Comparison of ENCODE assay signal across 1 cellular context in the genomic region with DNA sequence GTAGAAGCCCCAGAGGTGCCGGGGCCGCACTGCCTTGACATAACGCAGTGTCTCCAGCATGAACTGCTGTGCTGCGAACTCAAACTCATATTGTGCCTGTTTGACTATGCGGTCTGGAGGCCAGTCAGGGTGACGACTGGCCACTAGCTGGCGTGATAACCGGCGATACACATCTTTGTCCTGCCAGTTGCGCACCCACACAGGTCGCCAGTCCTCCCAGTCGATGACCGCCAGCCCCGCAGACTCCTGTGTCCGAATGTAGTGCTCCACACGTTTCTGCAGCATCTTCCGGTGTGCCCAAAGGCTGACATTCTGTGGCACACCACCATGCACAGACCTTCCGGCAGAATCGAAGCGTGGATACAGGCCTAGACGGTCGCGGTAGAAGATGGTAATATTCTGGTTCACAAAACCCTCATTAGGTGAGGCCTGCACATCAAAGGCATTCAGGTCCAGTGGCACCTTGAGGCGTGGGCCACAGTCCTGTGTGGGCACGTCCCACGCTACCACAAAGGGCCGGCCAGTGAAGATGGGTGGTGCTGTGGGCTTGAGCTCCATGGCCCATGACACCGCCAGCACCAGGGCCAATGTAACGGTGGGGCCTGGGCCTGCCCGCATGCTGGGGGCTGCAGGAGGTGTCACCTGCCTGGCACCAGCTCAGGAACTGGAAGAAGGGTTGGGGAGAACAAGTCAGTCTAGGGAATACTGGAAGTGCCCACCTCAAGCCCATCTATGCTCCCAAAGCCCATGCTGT.
A peak's percentile ranks its signal among the peaks of the same experiment; 100 is the strongest.
TF ChIP-seq lines count a peak whose summit lies in the region.

No MANE protein-coding gene starts in this region.

TF ChIP-seq in K562, 482 proteins besides CTCF, POLR2A, EP300 and RAD21:
- no peak for TF ChIP-seq RUNX1 (IDR thresholded peaks at IDR 0.05; ENCODE audit: low read depth)
- no peak for TF ChIP-seq FOXK1 (CRISPR knock-in tag; IDR thresholded peaks at IDR 0.05; ENCODE audit: borderline replicate concordance)
- TF ChIP-seq, protein P1, sequence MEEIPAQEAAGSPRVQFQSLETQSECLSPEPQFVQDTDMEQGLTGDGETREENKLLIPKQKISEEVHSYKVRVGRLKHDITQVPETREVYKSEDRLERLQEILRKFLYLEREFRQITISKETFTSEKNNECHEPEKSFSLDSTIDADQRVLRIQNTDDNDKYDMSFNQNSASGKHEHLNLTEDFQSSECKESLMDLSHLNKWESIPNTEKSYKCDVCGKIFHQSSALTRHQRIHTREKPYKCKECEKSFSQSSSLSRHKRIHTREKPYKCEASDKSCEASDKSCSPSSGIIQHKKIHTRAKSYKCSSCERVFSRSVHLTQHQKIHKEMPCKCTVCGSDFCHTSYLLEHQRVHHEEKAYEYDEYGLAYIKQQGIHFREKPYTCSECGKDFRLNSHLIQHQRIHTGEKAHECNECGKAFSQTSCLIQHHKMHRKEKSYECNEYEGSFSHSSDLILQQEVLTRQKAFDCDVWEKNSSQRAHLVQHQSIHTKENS (CRISPR knock-in tag; IDR thresholded peaks at IDR 0.05) = no peak
- TF ChIP-seq ETV5 (CRISPR knock-in tag; IDR thresholded peaks at IDR 0.05; ENCODE audit: low read depth) = 0 out of 2 replicates have a peak, but pooled peaks have one; percentile 2
- TF ChIP-seq SAP30 (IDR thresholded peaks at IDR 0.05; ENCODE audit: borderline replicate concordance, insufficient read depth, low read depth, low read length, poor library complexity, severe bottlenecking) = no peak
- no peak for TF ChIP-seq TCFL5 (CRISPR knock-in tag; conservative IDR thresholded peaks at IDR 0.05)
- no peak for TF ChIP-seq ZKSCAN1 (IDR thresholded peaks at IDR 0.05; ENCODE audit: low read depth, low read length)
- TF ChIP-seq CTBP1 (IDR thresholded peaks at IDR 0.05; ENCODE audit: borderline replicate concordance) = no peak
- no peak for TF ChIP-seq NCOA2 (IDR thresholded peaks at IDR 0.05; ENCODE audit: partially characterized antibody in 2 of 2)
- TF ChIP-seq GABPB2 (CRISPR knock-in tag; conservative IDR thresholded peaks at IDR 0.05) = no peak
- no peak for TF ChIP-seq ZNF696 (CRISPR knock-in tag; conservative IDR thresholded peaks at IDR 0.05)
- no peak for TF ChIP-seq ILK (tag; IDR thresholded peaks at IDR 0.05; ENCODE audit: borderline replicate concordance, low read depth)
- TF ChIP-seq, protein P2, sequence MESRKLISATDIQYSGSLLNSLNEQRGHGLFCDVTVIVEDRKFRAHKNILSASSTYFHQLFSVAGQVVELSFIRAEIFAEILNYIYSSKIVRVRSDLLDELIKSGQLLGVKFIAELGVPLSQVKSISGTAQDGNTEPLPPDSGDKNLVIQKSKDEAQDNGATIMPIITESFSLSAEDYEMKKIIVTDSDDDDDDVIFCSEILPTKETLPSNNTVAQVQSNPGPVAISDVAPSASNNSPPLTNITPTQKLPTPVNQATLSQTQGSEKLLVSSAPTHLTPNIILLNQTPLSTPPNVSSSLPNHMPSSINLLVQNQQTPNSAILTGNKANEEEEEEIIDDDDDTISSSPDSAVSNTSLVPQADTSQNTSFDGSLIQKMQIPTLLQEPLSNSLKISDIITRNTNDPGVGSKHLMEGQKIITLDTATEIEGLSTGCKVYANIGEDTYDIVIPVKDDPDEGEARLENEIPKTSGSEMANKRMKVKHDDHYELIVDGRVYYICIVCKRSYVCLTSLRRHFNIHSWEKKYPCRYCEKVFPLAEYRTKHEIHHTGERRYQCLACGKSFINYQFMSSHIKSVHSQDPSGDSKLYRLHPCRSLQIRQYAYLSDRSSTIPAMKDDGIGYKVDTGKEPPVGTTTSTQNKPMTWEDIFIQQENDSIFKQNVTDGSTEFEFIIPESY (CRISPR knock-in tag; IDR thresholded peaks at IDR 0.05) = peak; percentile 80; the same call in 1 of the 2 replicates
- no peak for TF ChIP-seq KLF1 (tag; IDR thresholded peaks at IDR 0.05)
TF ChIP-seq in K562: peak in this region for 2.
